14 cellular contexts compared by ENCODE assay signal in genomic region chr15:47218295-47218694, GRCh38.
DNase-seq lines count a peak whose midpoint lies in the region; ATAC-seq and TF ChIP-seq lines count a peak whose summit lies in the region.
"Had no signal": no experiment of that assay in that cellular context is flagged by ENCODE, and none has a peak within 500 bp of the region (broad histone marks: within the 10 kb centered on the region; RNA-seq: fewer than 3 reads in every experiment).

No MANE protein-coding gene starts in this region.

- no peak overlapping the region for H3K4me2 ChIP-seq in mesendoderm (ENCODE audit: low read length)

- peak; percentile 6 for DNase-seq in COLO829 (ENCODE audit: low spot score)
- peak; percentile 8 for DNase-seq in M059J (ENCODE audit: low read depth)
- peak; percentile 61 for DNase-seq in astrocyte of the spinal cord (ENCODE audit: low read depth, low spot score)
- DNase-seq in mesendoderm, result no peak
- DNase-seq in GM19240 (ENCODE audit: insufficient read length, low spot score), result no peak
- DNase-seq: C1 segment of cervical spinal cord; CD4-positive, alpha-beta T cell; DND-41; GDM1; HCEC 1CT; HFFc6; KG1 had no signal

- no peak for TF ChIP-seq CTCF in astrocyte of the spinal cord (IDR thresholded peaks at IDR 0.05; ENCODE audit: low read depth, low read length)

- H2BK15ac ChIP-seq in mesendoderm (replicated peaks; ENCODE audit: low read depth), result no peak overlapping the region

- peak overlapping the region; percentile 58 for H3K27ac ChIP-seq in mesendoderm (ENCODE audit: low read depth, low read length)

- no peaks in the 10 kb centered on the region for H3K79me2 ChIP-seq in mesendoderm (ENCODE audit: control insufficient read depth, insufficient read depth, low read length)

- no peak overlapping the region for H3K23ac ChIP-seq in mesendoderm (ENCODE audit: low read length)

- no peaks in the 10 kb centered on the region for H3K36me3 ChIP-seq in mesendoderm (ENCODE audit: control insufficient read depth, insufficient read depth, low read length)

- ATAC-seq in GM19395 (IDR thresholded peaks at IDR 0.05; ENCODE audit: unreplicated experiment) (no peak), HG03571 (IDR thresholded peaks at IDR 0.05; ENCODE audit: unreplicated experiment) (no peak)

- peak overlapping the region; percentile 94 for H2BK5ac ChIP-seq in mesendoderm (ENCODE audit: low read length)

- H4K5ac ChIP-seq in mesendoderm (ENCODE audit: low read length), result peak overlapping the region; percentile 68

- peak overlapping the region; percentile 52 for H2BK120ac ChIP-seq in mesendoderm (ENCODE audit: low read depth, low read length)

- no peak overlapping the region for H3K18ac ChIP-seq in mesendoderm (ENCODE audit: low read length)

- H3K4me3 ChIP-seq in astrocyte of the spinal cord (ENCODE audit: low read depth, low read length) (no peak overlapping the region), mesendoderm (ENCODE audit: low read length) (no peak overlapping the region)

- peak overlapping the region; percentile 15 for H3K9ac ChIP-seq in mesendoderm (ENCODE audit: low read length)

- H3K79me1 ChIP-seq in mesendoderm (ENCODE audit: low read length), result no peaks in the 10 kb centered on the region

- in situ Hi-C loops in astrocyte of the spinal cord (cut with HindIII; ENCODE audit: low sequenced_read_pairs), result no loop called here

- no peak overlapping the region for H4K8ac ChIP-seq in mesendoderm (ENCODE audit: low read depth, low read length)

- no peaks in the 10 kb centered on the region for H3K27me3 ChIP-seq in mesendoderm (ENCODE audit: insufficient read depth, low read length, poor library complexity)

- H2AK5ac ChIP-seq in mesendoderm (ENCODE audit: low read length), result no peak overlapping the region

- H3K4ac ChIP-seq in mesendoderm (ENCODE audit: low read depth, low read length), result no peak overlapping the region

- WGBS in mesendoderm (ENCODE audit: extremely low coverage, insufficient coverage, low lambda C conversion rate), result no CpG with 5 or more reads among the region's 1 CpG

- H3K56ac ChIP-seq in mesendoderm (ENCODE audit: low read length), result peak overlapping the region; percentile 56

- peaks cover 5% of the 10 kb centered on the region for H3K4me1 ChIP-seq in mesendoderm (ENCODE audit: control insufficient read depth, low read depth, low read length)

Comparison
In these comparisons a context has a peak if more than half of its experiments do, and no peak if none do; other contexts are left out.
1. DNase-seq: peak in COLO829 (single experiment), M059J (single experiment) and astrocyte of the spinal cord (single experiment); none in mesendoderm (single experiment) and GM19240 (single experiment).